In genomic region chr14:20343855-20344205, GRCh38 we compare ENCODE assay signal across 8 cellular contexts. TPM values are rescaled to one million over a fixed set of nuclear protein-coding genes. Genes with fewer than 3 reads are reported as not detected.
DNase-seq lines count a peak whose midpoint lies in the region; ATAC-seq and TF ChIP-seq lines count a peak whose summit lies in the region.

No MANE protein-coding gene starts in this region.

- H3K27ac ChIP-seq in C4-2B (peak overlapping the region; percentile 75), Karpas-422 (ENCODE audit: low read length) (peak overlapping the region; percentile 56), angular gyrus (ENCODE audit: low read depth, low read length) (peak overlapping the region; percentile 89), thoracic aorta (peak overlapping the region; percentile 90 to 94)

- H3K9ac ChIP-seq in Karpas-422 (ENCODE audit: low read length): peak overlapping the region; percentile 82

- H3K4me1 ChIP-seq in Karpas-422 (ENCODE audit: low read length) (peaks cover 23% of the 10 kb centered on the region), thoracic aorta (ENCODE audit: control insufficient read depth in 1 of 2, low read depth in 2 of 2) (peaks cover 4 to 11% of the 10 kb centered on the region in 2 donors)

- no peaks in the 10 kb centered on the region for H3K9me3 ChIP-seq in Karpas-422 (ENCODE audit: low read length)
- H3K9me3 ChIP-seq in thoracic aorta: no peaks in the 10 kb centered on the region

- H3K4me2 ChIP-seq in Karpas-422 (ENCODE audit: low read depth, low read length, poor library complexity, severe bottlenecking): peak overlapping the region; percentile 82

- H3K4me3 ChIP-seq in Karpas-422 (ENCODE audit: low read length) (peak overlapping the region; percentile 84), kidney epithelial cell (ENCODE audit: low read depth, low read length) (peak overlapping the region; percentile 87), thoracic aorta (peak overlapping the region; percentile 78)

- H3K9me2 ChIP-seq in Karpas-422 (replicated peaks; ENCODE audit: insufficient read depth, low read length): no peaks in the 10 kb centered on the region

- H3K36me3 ChIP-seq in Karpas-422 (ENCODE audit: insufficient read depth, low read length) (peaks cover 27% of the 10 kb centered on the region), kidney epithelial cell (ENCODE audit: control insufficient read depth, insufficient read depth, low read length) (no peaks in the 10 kb centered on the region), thoracic aorta (peaks cover 6% of the 10 kb centered on the region)

- H3K27me3 ChIP-seq in Karpas-422 (ENCODE audit: low read length): no peaks in the 10 kb centered on the region
- H3K27me3 ChIP-seq in kidney epithelial cell (ENCODE audit: control insufficient read depth, insufficient read depth, low read length): no peaks in the 10 kb centered on the region
- H3K27me3 ChIP-seq in thoracic aorta (replicated peaks; ENCODE audit: insufficient read depth): no peaks in the 10 kb centered on the region

- peaks cover 34% of the 10 kb centered on the region for H3K79me2 ChIP-seq in Karpas-422 (ENCODE audit: low read length)

- no peaks in the 10 kb centered on the region for H4K20me1 ChIP-seq in Karpas-422 (ENCODE audit: insufficient read depth, low read depth, low read length)

- TF ChIP-seq CTCF in C4-2B (conservative IDR thresholded peaks at IDR 0.05) (no peak), kidney epithelial cell (IDR thresholded peaks at IDR 0.05; ENCODE audit: insufficient read depth, low read length, poor library complexity, severe bottlenecking) (no peak), thoracic aorta (IDR thresholded peaks at IDR 0.05) (no peak)

- H2AFZ ChIP-seq in Karpas-422 (ENCODE audit: low read length): peak overlapping the region; percentile 59

- DNase-seq in Karpas-422: peak; percentile 60
- no peak for DNase-seq in kidney epithelial cell (ENCODE audit: low read depth)
- no peak for DNase-seq in thoracic aorta (ENCODE audit: low spot score)
- DNase-seq in left lobe of liver (ENCODE audit: low spot score): no peak
- DNase-seq in stimulated activated CD4-positive, alpha-beta T cell treated with anti-CD3 and anti-CD28 coated beads, Interleukin-2, amount 100 ng/mL, for 24 hours: no peak
- no peak for DNase-seq in H4 (ENCODE audit: low spot score)

- ATAC-seq in thoracic aorta (ENCODE audit: insufficient number of reproducible peaks, low FRiP score, low read depth): no peak
- no peak for ATAC-seq in left lobe of liver

RNA-seq across cellular contexts. Expression of gene PARP2, which starts 0.4 kb away (rescaled TPM):
- 25.0 and 33.4 TPM in 2 replicates for total RNA-seq in Karpas-422 (2014; rRNA removed; shearing (Covaris generic); ENCODE audit: low replicate concordance)
- total RNA-seq in kidney epithelial cell (16.2 and 22.2 TPM in 2 replicates), thoracic aorta (1 to 10 TPM; 3.9 to 5.8 TPM), left lobe of liver (8.9 TPM)
- 21.9 and 33.6 TPM in 2 replicates for total RNA-seq in H4 (2014; rRNA removed; shearing (Covaris generic))

RNA-seq across cellular contexts. Expression of gene CCNB1IP1, which starts 10.8 kb away (rescaled TPM):
- 103 and 127 TPM in 2 replicates for total RNA-seq in Karpas-422 (2014; rRNA removed; shearing (Covaris generic); ENCODE audit: low replicate concordance)
- 236 and 246 TPM in 2 replicates for total RNA-seq in kidney epithelial cell
- 10 to 100 TPM; 47.7 to 60.3 TPM for total RNA-seq in thoracic aorta
- total RNA-seq in left lobe of liver: 30.5 TPM
- 83.8 and 92.0 TPM in 2 replicates for total RNA-seq in H4 (2014; rRNA removed; shearing (Covaris generic))

RNA-seq across cellular contexts. Expression of gene TTC5, which starts 38.1 kb away (rescaled TPM):
- total RNA-seq in Karpas-422 (2014; rRNA removed; shearing (Covaris generic); ENCODE audit: low replicate concordance): 24.6 and 28.0 TPM in 2 replicates
- total RNA-seq in kidney epithelial cell: 10.9 and 13.3 TPM in 2 replicates
- 10 to 100 TPM; 10.2 to 10.4 TPM for total RNA-seq in thoracic aorta
- total RNA-seq in left lobe of liver: 4.3 TPM
- 18.5 and 24.2 TPM in 2 replicates for total RNA-seq in H4 (2014; rRNA removed; shearing (Covaris generic))
